ENCODE assay signal across 1 cellular context in the genomic region with DNA sequence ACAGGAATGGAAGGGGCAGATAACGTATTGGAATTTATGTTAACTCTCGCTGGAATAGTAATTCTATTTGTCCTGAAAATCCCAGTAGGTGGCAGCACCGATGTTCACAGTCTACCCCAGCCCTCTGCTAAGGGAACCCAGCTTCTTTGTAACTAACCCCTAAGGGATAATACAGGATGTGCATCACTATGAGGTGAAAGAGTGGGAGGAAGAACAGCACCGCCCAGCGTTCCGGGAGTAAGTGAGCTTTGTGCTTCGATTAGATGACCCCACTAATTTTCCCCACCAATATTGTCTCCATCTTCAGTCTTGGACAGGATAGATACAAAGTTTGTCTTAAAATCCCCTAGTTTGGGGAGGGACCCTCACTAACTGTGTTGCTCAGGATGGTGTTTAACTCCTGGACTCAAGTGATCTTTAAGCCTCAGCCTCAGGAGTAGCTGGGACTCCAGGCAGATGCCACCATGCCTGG.
A peak's percentile ranks its signal among the peaks of the same experiment; 100 is the strongest.
TF ChIP-seq lines count a peak whose summit lies in the region.

No MANE protein-coding gene starts in this region.

TF ChIP-seq in GM12878, 131 proteins besides CTCF, POLR2A, EP300 and RAD21 (continued from another document):
- TF ChIP-seq SMAD1 (IDR thresholded peaks at IDR 0.05; ENCODE audit: low read depth, partially characterized antibody) (no peak), LARP7 (IDR thresholded peaks at IDR 0.05) (no peak), PAX8 (IDR thresholded peaks at IDR 0.05) (no peak), RELA (IDR thresholded peaks at IDR 0.05; ENCODE audit: borderline replicate concordance, partially characterized antibody) (no peak), ZNF592 (IDR thresholded peaks at IDR 0.05) (no peak), NR2F1 (conservative IDR thresholded peaks at IDR 0.05) (no peak), EED (IDR thresholded peaks at IDR 0.05; ENCODE audit: low read depth) (peak; percentile 56; the same call in 1 of the 2 replicates), FOXK2 (IDR thresholded peaks at IDR 0.05) (no peak), PRDM15 (CRISPR knock-in tag; IDR thresholded peaks at IDR 0.05) (no peak), TAF1 (IDR thresholded peaks at IDR 0.05; ENCODE audit: borderline replicate concordance, low read depth, low read length) (0 out of 2 replicates have a peak, but pooled peaks have one; percentile 27), POLR2AphosphoS2 (IDR thresholded peaks at IDR 0.05; ENCODE audit: low read depth, low read length) (peak; percentile 71), CREB1 (IDR thresholded peaks at IDR 0.05; ENCODE audit: low read depth) (peak; percentile 90), SMARCA5 (IDR thresholded peaks at IDR 0.05) (peak; percentile 75), RAD51 (IDR thresholded peaks at IDR 0.05) (no peak), ESRRA (IDR thresholded peaks at IDR 0.05; ENCODE audit: low read length) (no peak)
